1 cellular context compared by ENCODE assay signal in the genomic region with DNA sequence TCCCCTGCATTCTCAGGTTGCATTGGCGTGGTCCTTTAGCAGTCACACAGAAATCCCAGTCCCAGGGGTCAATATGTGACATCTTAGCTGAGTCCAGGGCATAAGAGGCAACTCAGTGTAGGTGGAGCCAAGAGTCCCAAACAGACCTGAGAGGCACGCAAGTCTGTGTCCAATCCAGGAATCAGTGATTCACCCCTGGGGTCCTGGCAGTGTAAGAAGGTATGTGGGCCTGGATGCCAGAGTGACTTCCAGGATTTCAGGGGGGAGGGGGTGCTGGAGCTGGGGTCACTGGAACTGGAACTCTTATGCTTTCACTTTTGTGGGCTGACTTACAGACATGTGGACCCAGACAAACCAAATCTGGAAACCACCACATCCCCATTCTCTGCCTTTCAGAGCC.
TF ChIP-seq lines count a peak whose summit lies in the region.

No MANE protein-coding gene starts in this region.

TF ChIP-seq in SK-N-SH treated with all-trans-retinoic acid at 6 μM for 48 hours, 23 proteins besides CTCF, POLR2A, EP300 and RAD21 (continued from another document):
- TF ChIP-seq TSHZ2 (CRISPR knock-in tag; IDR thresholded peaks at IDR 0.05) (no peak), BACH2 (CRISPR knock-in tag; IDR thresholded peaks at IDR 0.05; ENCODE audit: borderline replicate concordance) (no peak), ZFP3 (CRISPR knock-in tag; IDR thresholded peaks at IDR 0.05) (no peak), ZC3H10 (CRISPR knock-in tag; IDR thresholded peaks at IDR 0.05) (no peak), ESRRG (CRISPR knock-in tag; IDR thresholded peaks at IDR 0.05) (no peak), ZNF8 (CRISPR knock-in tag; IDR thresholded peaks at IDR 0.05) (no peak), ARNTL (CRISPR knock-in tag; IDR thresholded peaks at IDR 0.05; ENCODE audit: borderline replicate concordance, low read depth) (no peak), GLIS3 (CRISPR knock-in tag; IDR thresholded peaks at IDR 0.05) (no peak)
- TF ChIP-seq, protein P1, sequence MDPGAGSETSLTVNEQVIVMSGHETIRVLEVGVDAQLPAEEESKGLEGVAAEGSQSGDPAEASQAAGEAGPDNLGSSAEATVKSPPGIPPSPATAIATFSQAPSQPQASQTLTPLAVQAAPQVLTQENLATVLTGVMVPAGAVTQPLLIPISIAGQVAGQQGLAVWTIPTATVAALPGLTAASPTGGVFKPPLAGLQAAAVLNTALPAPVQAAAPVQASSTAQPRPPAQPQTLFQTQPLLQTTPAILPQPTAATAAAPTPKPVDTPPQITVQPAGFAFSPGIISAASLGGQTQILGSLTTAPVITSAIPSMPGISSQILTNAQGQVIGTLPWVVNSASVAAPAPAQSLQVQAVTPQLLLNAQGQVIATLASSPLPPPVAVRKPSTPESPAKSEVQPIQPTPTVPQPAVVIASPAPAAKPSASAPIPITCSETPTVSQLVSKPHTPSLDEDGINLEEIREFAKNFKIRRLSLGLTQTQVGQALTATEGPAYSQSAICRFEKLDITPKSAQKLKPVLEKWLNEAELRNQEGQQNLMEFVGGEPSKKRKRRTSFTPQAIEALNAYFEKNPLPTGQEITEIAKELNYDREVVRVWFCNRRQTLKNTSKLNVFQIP (CRISPR knock-in tag; IDR thresholded peaks at IDR 0.05; ENCODE audit: borderline replicate concordance, low read depth) = no peak
TF ChIP-seq in SK-N-SH treated with all-trans-retinoic acid at 6 μM for 48 hours: peak in this region for 0.
